In the genomic region with DNA sequence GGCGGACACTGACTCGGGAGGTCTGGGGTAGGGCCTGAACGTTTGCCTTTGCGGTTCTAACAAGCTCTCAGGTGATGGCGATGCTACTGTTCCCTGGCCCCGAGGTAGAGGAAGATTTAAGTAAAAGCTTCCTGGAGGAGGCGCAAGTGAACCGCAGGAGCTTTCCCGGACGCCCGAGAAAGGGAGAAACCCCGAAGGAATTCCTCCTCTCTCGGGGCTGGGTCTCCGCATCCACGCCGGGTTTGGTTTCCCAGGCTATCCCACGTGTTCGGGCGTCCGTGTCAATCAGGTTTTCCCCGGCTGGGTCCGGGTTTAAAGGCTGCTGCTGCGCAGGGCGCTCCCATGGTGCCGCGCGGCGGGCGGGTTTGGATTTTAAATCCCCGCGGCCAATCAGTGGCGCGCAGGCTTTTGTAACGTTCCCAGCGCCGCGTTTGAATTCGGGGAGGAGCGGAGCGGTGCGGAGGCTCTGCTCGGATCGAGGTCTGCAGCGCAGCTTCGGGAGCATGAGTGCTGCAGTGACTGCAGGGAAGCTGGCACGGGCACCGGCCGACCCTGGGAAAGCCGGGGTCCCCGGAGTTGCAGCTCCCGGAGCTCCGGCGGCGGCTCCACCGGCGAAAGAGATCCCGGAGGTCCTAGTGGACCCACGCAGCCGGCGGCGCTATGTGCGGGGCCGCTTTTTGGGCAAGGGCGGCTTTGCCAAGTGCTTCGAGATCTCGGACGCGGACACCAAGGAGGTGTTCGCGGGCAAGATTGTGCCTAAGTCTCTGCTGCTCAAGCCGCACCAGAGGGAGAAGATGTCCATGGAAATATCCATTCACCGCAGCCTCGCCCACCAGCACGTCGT, we compare ENCODE assay signal across 1 cellular context.
A peak's percentile ranks its signal among the peaks of the same experiment; 100 is the strongest.
TF ChIP-seq lines count a peak whose summit lies in the region.

A gene (plus strand): TSS at position 460 of the 844 bp plus-strand sequence. CDS start 44 bp downstream, at position 504.

TF ChIP-seq in K562, 482 proteins besides CTCF, POLR2A, EP300 and RAD21 (continued from another document and continues in another):
- TF ChIP-seq ETV6 (IDR thresholded peaks at IDR 0.05; ENCODE audit: borderline replicate concordance in 1 of 2, low read depth in 2 of 2, low read length in 1 of 2) (no peak), ETV6 (CRISPR knock-in tag; IDR thresholded peaks at IDR 0.05; ENCODE audit: borderline replicate concordance) (0 out of 2 replicates have a peak, but pooled peaks have one; percentile 11), ZEB2 (IDR thresholded peaks at IDR 0.05) (no peak), HMG20B (CRISPR knock-in tag; IDR thresholded peaks at IDR 0.05) (no peak), PYGO2 (tag; IDR thresholded peaks at IDR 0.05) (no peak), RFX5 (IDR thresholded peaks at IDR 0.05; ENCODE audit: low read depth, low read length) (no peak), ATF1 (CRISPR knock-in tag; IDR thresholded peaks at IDR 0.05) (no peak), ATF1 (tag; IDR thresholded peaks at IDR 0.05) (peak; percentile 76), FOXA1 (IDR thresholded peaks at IDR 0.05; ENCODE audit: borderline replicate concordance) (no peak), MAFG (tag; conservative IDR thresholded peaks at IDR 0.05) (no peak), GABPB2 (CRISPR knock-in tag; conservative IDR thresholded peaks at IDR 0.05) (no peak), TAF7 (tag; IDR thresholded peaks at IDR 0.05) (no peak), LARP7 (IDR thresholded peaks at IDR 0.05) (no peak), PHF20 (IDR thresholded peaks at IDR 0.05; ENCODE audit: partially characterized antibody) (no peak), GABPB1 (CRISPR knock-in tag; IDR thresholded peaks at IDR 0.05) (no peak; the same call in 1 of the 2 replicates), ZBTB8A (IDR thresholded peaks at IDR 0.05; ENCODE audit: partially characterized antibody) (no peak), RBM25 (IDR thresholded peaks at IDR 0.05; ENCODE audit: low read depth, low read length, severe bottlenecking) (no peak), ELF1 (tag; IDR thresholded peaks at IDR 0.05) (no peak), MYBL2 (IDR thresholded peaks at IDR 0.05; ENCODE audit: low read depth) (peak; percentile 100), MYBL2 (CRISPR knock-in tag; IDR thresholded peaks at IDR 0.05; ENCODE audit: borderline replicate concordance) (peak; percentile 98; the same call in 1 of the 2 replicates), PHB2 (IDR thresholded peaks at IDR 0.05; ENCODE audit: low read depth) (no peak), NR4A1 (CRISPR knock-in tag; IDR thresholded peaks at IDR 0.05) (no peak), NR4A1 (tag; IDR thresholded peaks at IDR 0.05) (no peak), ATF7 (IDR thresholded peaks at IDR 0.05) (peak; percentile 52), SP1 (CRISPR knock-in tag; IDR thresholded peaks at IDR 0.05) (peak; percentile 55; the same call in 1 of the 2 replicates), POU5F1 (IDR thresholded peaks at IDR 0.05; ENCODE audit: borderline replicate concordance, low read depth, low read length, partially characterized antibody) (no peak), SRF (CRISPR knock-in tag; IDR thresholded peaks at IDR 0.05) (no peak), NFIC (IDR thresholded peaks at IDR 0.05) (no peak), ZNF79 (CRISPR knock-in tag; IDR thresholded peaks at IDR 0.05; ENCODE audit: low read depth) (no peak), TRIM24 (IDR thresholded peaks at IDR 0.05) (peak in 1 of 2 experiments; percentile 58; a peak in 2 of 4 replicates), PHTF2 (CRISPR knock-in tag; IDR thresholded peaks at IDR 0.05) (no peak), RBM39 (optimal IDR thresholded peaks at IDR 0.05; ENCODE audit: low read depth, low read length) (no peak), HLTF (IDR thresholded peaks at IDR 0.05) (no peak), SIN3B (IDR thresholded peaks at IDR 0.05; ENCODE audit: low read depth) (0 out of 2 replicates have a peak, but pooled peaks have one; percentile 27), MCM2 (IDR thresholded peaks at IDR 0.05; ENCODE audit: low read depth) (no peak)
- TF ChIP-seq, protein P1, sequence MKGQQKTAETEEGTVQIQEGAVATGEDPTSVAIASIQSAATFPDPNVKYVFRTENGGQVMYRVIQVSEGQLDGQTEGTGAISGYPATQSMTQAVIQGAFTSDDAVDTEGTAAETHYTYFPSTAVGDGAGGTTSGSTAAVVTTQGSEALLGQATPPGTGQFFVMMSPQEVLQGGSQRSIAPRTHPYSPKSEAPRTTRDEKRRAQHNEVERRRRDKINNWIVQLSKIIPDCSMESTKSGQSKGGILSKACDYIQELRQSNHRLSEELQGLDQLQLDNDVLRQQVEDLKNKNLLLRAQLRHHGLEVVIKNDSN (CRISPR knock-in tag; IDR thresholded peaks at IDR 0.05) = peak; percentile 41; the same call in 1 of the 2 replicates
- TF ChIP-seq, protein P2, sequence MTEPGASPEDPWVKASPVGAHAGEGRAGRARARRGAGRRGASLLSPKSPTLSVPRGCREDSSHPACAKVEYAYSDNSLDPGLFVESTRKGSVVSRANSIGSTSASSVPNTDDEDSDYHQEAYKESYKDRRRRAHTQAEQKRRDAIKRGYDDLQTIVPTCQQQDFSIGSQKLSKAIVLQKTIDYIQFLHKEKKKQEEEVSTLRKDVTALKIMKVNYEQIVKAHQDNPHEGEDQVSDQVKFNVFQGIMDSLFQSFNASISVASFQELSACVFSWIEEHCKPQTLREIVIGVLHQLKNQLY (CRISPR knock-in tag; conservative IDR thresholded peaks at IDR 0.05) = peak in 1 of 2 experiments; percentile 82; a peak in 1 of 4 replicates
- TF ChIP-seq, protein P3, sequence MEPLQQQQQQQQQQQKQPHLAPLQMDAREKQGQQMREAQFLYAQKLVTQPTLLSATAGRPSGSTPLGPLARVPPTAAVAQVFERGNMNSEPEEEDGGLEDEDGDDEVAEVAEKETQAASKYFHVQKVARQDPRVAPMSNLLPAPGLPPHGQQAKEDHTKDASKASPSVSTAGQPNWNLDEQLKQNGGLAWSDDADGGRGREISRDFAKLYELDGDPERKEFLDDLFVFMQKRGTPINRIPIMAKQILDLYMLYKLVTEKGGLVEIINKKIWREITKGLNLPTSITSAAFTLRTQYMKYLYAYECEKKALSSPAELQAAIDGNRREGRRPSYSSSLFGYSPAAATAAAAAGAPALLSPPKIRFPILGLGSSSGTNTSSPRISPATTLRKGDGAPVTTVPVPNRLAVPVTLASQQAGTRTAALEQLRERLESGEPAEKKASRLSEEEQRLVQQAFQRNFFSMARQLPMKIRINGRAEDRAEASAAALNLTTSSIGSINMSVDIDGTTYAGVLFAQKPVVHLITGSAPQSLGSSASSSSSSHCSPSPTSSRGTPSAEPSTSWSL (CRISPR knock-in tag; IDR thresholded peaks at IDR 0.05; ENCODE audit: borderline replicate concordance) = no peak
- TF ChIP-seq, protein P4, sequence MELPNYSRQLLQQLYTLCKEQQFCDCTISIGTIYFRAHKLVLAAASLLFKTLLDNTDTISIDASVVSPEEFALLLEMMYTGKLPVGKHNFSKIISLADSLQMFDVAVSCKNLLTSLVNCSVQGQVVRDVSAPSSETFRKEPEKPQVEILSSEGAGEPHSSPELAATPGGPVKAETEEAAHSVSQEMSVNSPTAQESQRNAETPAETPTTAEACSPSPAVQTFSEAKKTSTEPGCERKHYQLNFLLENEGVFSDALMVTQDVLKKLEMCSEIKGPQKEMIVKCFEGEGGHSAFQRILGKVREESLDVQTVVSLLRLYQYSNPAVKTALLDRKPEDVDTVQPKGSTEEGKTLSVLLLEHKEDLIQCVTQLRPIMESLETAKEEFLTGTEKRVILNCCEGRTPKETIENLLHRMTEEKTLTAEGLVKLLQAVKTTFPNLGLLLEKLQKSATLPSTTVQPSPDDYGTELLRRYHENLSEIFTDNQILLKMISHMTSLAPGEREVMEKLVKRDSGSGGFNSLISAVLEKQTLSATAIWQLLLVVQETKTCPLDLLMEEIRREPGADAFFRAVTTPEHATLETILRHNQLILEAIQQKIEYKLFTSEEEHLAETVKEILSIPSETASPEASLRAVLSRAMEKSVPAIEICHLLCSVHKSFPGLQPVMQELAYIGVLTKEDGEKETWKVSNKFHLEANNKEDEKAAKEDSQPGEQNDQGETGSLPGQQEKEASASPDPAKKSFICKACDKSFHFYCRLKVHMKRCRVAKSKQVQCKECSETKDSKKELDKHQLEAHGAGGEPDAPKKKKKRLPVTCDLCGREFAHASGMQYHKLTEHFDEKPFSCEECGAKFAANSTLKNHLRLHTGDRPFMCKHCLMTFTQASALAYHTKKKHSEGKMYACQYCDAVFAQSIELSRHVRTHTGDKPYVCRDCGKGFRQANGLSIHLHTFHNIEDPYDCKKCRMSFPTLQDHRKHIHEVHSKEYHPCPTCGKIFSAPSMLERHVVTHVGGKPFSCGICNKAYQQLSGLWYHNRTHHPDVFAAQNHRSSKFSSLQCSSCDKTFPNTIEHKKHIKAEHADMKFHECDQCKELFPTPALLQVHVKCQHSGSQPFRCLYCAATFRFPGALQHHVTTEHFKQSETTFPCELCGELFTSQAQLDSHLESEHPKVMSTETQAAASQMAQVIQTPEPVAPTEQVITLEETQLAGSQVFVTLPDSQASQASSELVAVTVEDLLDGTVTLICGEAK (IDR thresholded peaks at IDR 0.05) = no peak; the same call in 1 of the 2 replicates
- TF ChIP-seq, protein P4 (CRISPR knock-in tag; IDR thresholded peaks at IDR 0.05) = no peak
- TF ChIP-seq, protein P5, sequence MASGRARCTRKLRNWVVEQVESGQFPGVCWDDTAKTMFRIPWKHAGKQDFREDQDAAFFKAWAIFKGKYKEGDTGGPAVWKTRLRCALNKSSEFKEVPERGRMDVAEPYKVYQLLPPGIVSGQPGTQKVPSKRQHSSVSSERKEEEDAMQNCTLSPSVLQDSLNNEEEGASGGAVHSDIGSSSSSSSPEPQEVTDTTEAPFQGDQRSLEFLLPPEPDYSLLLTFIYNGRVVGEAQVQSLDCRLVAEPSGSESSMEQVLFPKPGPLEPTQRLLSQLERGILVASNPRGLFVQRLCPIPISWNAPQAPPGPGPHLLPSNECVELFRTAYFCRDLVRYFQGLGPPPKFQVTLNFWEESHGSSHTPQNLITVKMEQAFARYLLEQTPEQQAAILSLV (tag; IDR thresholded peaks at IDR 0.05) = no peak
- TF ChIP-seq, protein P6, sequence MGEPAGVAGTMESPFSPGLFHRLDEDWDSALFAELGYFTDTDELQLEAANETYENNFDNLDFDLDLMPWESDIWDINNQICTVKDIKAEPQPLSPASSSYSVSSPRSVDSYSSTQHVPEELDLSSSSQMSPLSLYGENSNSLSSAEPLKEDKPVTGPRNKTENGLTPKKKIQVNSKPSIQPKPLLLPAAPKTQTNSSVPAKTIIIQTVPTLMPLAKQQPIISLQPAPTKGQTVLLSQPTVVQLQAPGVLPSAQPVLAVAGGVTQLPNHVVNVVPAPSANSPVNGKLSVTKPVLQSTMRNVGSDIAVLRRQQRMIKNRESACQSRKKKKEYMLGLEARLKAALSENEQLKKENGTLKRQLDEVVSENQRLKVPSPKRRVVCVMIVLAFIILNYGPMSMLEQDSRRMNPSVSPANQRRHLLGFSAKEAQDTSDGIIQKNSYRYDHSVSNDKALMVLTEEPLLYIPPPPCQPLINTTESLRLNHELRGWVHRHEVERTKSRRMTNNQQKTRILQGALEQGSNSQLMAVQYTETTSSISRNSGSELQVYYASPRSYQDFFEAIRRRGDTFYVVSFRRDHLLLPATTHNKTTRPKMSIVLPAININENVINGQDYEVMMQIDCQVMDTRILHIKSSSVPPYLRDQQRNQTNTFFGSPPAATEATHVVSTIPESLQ (CRISPR knock-in tag; IDR thresholded peaks at IDR 0.05) = 0 out of 2 replicates have a peak, but pooled peaks have one; percentile 66
- TF ChIP-seq, protein P7, sequence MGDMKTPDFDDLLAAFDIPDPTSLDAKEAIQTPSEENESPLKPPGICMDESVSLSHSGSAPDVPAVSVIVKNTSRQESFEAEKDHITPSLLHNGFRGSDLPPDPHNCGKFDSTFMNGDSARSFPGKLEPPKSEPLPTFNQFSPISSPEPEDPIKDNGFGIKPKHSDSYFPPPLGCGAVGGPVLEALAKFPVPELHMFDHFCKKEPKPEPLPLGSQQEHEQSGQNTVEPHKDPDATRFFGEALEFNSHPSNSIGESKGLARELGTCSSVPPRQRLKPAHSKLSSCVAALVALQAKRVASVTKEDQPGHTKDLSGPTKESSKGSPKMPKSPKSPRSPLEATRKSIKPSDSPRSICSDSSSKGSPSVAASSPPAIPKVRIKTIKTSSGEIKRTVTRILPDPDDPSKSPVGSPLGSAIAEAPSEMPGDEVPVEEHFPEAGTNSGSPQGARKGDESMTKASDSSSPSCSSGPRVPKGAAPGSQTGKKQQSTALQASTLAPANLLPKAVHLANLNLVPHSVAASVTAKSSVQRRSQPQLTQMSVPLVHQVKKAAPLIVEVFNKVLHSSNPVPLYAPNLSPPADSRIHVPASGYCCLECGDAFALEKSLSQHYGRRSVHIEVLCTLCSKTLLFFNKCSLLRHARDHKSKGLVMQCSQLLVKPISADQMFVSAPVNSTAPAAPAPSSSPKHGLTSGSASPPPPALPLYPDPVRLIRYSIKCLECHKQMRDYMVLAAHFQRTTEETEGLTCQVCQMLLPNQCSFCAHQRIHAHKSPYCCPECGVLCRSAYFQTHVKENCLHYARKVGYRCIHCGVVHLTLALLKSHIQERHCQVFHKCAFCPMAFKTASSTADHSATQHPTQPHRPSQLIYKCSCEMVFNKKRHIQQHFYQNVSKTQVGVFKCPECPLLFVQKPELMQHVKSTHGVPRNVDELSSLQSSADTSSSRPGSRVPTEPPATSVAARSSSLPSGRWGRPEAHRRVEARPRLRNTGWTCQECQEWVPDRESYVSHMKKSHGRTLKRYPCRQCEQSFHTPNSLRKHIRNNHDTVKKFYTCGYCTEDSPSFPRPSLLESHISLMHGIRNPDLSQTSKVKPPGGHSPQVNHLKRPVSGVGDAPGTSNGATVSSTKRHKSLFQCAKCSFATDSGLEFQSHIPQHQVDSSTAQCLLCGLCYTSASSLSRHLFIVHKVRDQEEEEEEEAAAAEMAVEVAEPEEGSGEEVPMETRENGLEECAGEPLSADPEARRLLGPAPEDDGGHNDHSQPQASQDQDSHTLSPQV (IDR thresholded peaks at IDR 0.05) = peak; percentile 91
